8 cellular contexts compared by ENCODE assay signal in the genomic region with DNA sequence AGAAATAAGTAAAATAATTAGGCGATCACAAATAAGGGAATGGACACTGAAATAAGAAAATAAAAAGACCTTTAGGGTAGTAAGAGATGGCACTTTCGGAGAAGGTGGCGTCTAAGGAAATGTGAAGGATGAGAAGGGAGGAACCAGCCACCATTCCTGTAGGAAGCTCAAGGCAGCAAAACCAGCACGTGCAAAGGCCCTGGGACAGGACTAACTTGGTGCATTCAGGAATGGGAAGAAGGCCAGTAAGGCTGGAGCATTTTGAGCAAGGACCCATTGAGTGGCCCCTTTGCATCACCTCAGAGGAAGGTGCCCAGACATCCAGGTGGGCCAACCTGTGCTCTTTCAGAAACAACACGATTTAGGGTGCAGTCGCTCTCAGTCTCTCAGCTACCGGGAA. TPM values are rescaled to one million over a fixed set of nuclear protein-coding genes. Genes with fewer than 3 reads are reported as not detected.
DNase-seq lines count a peak whose midpoint lies in the region; ATAC-seq and TF ChIP-seq lines count a peak whose summit lies in the region.

No MANE protein-coding gene starts in this region.

- TF ChIP-seq CTCF in neural crest cell (conservative IDR thresholded peaks at IDR 0.05), result no peak

- H3K27ac Mint-ChIP-seq in CD4-positive, alpha-beta memory T cell, result peak overlapping the region; percentile 93 to 100 (median 100)
- peak overlapping the region; percentile 96 for H3K27ac Mint-ChIP-seq in central memory CD8-positive, alpha-beta T cell (ENCODE audit: low read depth)
- peak overlapping the region; percentile 97 for H3K27ac Mint-ChIP-seq in neural crest cell (ENCODE audit: unreplicated experiment)

- POLR2A ChIA-PET in CD4-positive, alpha-beta memory T cell (lab: Charles Lee; ENCODE audit: partially characterized antibody), result interaction anchor here (0.7 to 9.5 kb wide), 9 partner anchors 9 to 395 kb away, joined by 4 to 104 read pairs (median 17); a partner anchor contains a TSS

- peaks cover 0 to 10% (median 0%) of the 10 kb centered on the region in 8 donors for H3K9me3 Mint-ChIP-seq in CD4-positive, alpha-beta memory T cell
- H3K9me3 Mint-ChIP-seq in central memory CD8-positive, alpha-beta T cell, result no peaks in the 10 kb centered on the region
- H3K9me3 Mint-ChIP-seq in neural crest cell, result no peaks in the 10 kb centered on the region

- H3K4me3 Mint-ChIP-seq in CD4-positive, alpha-beta memory T cell, result peak overlapping the region; percentile 88 to 97 (median 92)
- H3K4me3 Mint-ChIP-seq in central memory CD8-positive, alpha-beta T cell, result peak overlapping the region; percentile 88
- peak overlapping the region; percentile 98 for H3K4me3 Mint-ChIP-seq in neural crest cell

- peaks cover 89% of the 10 kb centered on the region for H3K4me1 ChIP-seq in CD4-positive, alpha-beta memory T cell (ENCODE audit: insufficient read depth, low read length)

- H3K27me3 ChIP-seq in CD4-positive, alpha-beta memory T cell (ENCODE audit: insufficient read depth, low read length), result no peaks in the 10 kb centered on the region

- H3K4me3 ChIP-seq in CD4-positive, alpha-beta memory T cell (ENCODE audit: low read length in 2 of 2), result peak overlapping the region in 1 of 2 donors; percentile 54

- no peaks in the 10 kb centered on the region for H3K36me3 ChIP-seq in CD4-positive, alpha-beta memory T cell (ENCODE audit: insufficient read depth, low read length)
- peaks cover 6% of the 10 kb centered on the region; the same call in 1 of the 2 replicates for H3K36me3 ChIP-seq in KOPT-K1 (ENCODE audit: insufficient read depth, low read length)

- peak overlapping the region; percentile 86 for H3K27ac ChIP-seq in CD4-positive, alpha-beta memory T cell (ENCODE audit: low read depth, low read length)
- peak overlapping the region; percentile 11 for H3K27ac ChIP-seq in KOPT-K1 (ENCODE audit: low read depth, low read length, poor library complexity, severe bottlenecking)

- CTCF ChIA-PET in CD4-positive, alpha-beta memory T cell (lab: Charles Lee; ENCODE audit: partially characterized antibody), result interaction anchor here (1.7 to 5.9 kb wide), 6 partner anchors 16 to 103 kb away, joined by 4 to 34 read pairs (median 22); no protein-coding TSS in a partner anchor

- H3K9me3 ChIP-seq in CD4-positive, alpha-beta memory T cell (ENCODE audit: control insufficient read depth in 1 of 2, low read length in 2 of 2), result no peaks in the 10 kb centered on the region
- no peaks in the 10 kb centered on the region for H3K9me3 ChIP-seq in KOPT-K1 (ENCODE audit: insufficient read depth, low read length, poor library complexity, severe bottlenecking)

- intact Hi-C loops in CD4-positive, alpha-beta memory T cell (cut with micrococcal nuclease), result loop anchor here (2.0 to 10.0 kb wide), 3 partner anchors 56 to 468 kb away; a partner anchor contains a TSS

- no peak for ATAC-seq in central memory CD8-positive, alpha-beta T cell (replicated peaks; ENCODE audit: extremely low read depth, poor library complexity, severe bottlenecking)
- ATAC-seq in GM19455 (IDR thresholded peaks at IDR 0.05; ENCODE audit: unreplicated experiment), result no peak
- ATAC-seq in GM21515 (IDR thresholded peaks at IDR 0.05; ENCODE audit: unreplicated experiment), result no peak

- peaks cover 58 to 91% (median 76%) of the 10 kb centered on the region in 4 donors for H3K4me1 Mint-ChIP-seq in CD4-positive, alpha-beta memory T cell
- peaks cover 77% of the 10 kb centered on the region for H3K4me1 Mint-ChIP-seq in central memory CD8-positive, alpha-beta T cell
- peaks cover 64% of the 10 kb centered on the region for H3K4me1 Mint-ChIP-seq in neural crest cell

- peaks cover 5 to 17% of the 10 kb centered on the region in 2 donors for H3K36me3 Mint-ChIP-seq in CD4-positive, alpha-beta memory T cell
- peaks cover 32% of the 10 kb centered on the region for H3K36me3 Mint-ChIP-seq in central memory CD8-positive, alpha-beta T cell (ENCODE audit: insufficient read depth)
- H3K36me3 Mint-ChIP-seq in neural crest cell (ENCODE audit: low read depth), result no peaks in the 10 kb centered on the region

- DNase-seq in CD4-positive, alpha-beta memory T cell, result no peak
- DNase-seq in central memory CD8-positive, alpha-beta T cell (ENCODE audit: low spot score in 2 of 2), result no peak
- no peak for DNase-seq in neural crest cell (ENCODE audit: low read depth, low spot score)
- no peak for DNase-seq in DMS 273 (lab: John Stamatoyannopoulos, UW; ENCODE audit: unreplicated experiment)
- DNase-seq in NCI-H2227 (lab: John Stamatoyannopoulos, UW; ENCODE audit: unreplicated experiment), result no peak

- H3K27me3 Mint-ChIP-seq in CD4-positive, alpha-beta memory T cell, result no peaks in the 10 kb centered on the region
- H3K27me3 Mint-ChIP-seq in central memory CD8-positive, alpha-beta T cell, result no peaks in the 10 kb centered on the region
- no peaks in the 10 kb centered on the region for H3K27me3 Mint-ChIP-seq in neural crest cell (ENCODE audit: low read depth)

RNA-seq across cellular contexts. Expression of a gene that starts 0.7 kb away (rescaled TPM):
- total RNA-seq in CD4-positive, alpha-beta memory T cell, result 10 to 100 TPM; 22.8 to 23.7 TPM
- polyA plus RNA-seq in CD4-positive, alpha-beta memory T cell, result 10 to 100 TPM; 18.8 to 21.6 TPM
- 40.9 and 41.5 TPM in 2 replicates for total RNA-seq in neural crest cell
